17 cellular contexts compared by ENCODE assay signal in the genomic region with DNA sequence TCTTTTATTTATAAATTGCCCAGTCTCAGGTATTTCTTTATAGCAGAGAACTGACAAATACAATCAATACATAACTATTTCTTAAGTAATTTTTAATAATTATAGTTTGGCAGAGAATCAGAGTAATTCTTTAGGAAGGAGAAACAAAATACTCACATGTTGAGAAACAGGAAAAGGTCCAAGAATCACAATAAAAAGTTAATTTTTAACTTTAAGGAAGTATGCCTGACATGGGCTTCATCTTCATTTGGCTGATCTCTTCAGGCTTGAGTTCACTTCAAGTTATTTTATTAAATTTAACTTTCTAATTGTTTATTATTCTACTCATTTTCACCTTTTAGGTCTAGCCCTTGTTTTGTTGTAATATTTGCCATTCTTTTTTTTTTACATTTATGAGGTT. TPM values are rescaled to one million over a fixed set of nuclear protein-coding genes. Genes with fewer than 3 reads are reported as not detected.
DNase-seq lines count a peak whose midpoint lies in the region; ATAC-seq and FAIRE-seq lines count a peak whose summit lies in the region.
"Had no signal": no experiment of that assay in that cellular context is flagged by ENCODE, and none has a peak within 500 bp of the region (broad histone marks: within the 10 kb centered on the region; RNA-seq: fewer than 3 reads in every experiment).

No MANE protein-coding gene starts in this region.

- DNase-seq in glomerular visceral epithelial cell (ENCODE audit: extremely low spot score) (peak; percentile 18), renal cortical epithelial cell (ENCODE audit: low read depth) (peak; percentile 72)
- no peak for DNase-seq in activated naive CD4-positive, alpha-beta T cell treated with Interleukin-2 at 50 U/mL for 16 hours
- DNase-seq: Calu3; CD4-positive, CD25-positive, alpha-beta regulatory T cell; CD8-positive, alpha-beta memory T cell; DMS79; EL; GDM1; GOT3; HFFc6 had no signal

- peak; percentile 5 for FAIRE-seq in colon (lab: Jason Lieb, UNC)
- FAIRE-seq: GM12878, H54 had no signal

- ATAC-seq in GM18517 (IDR thresholded peaks at IDR 0.05; ENCODE audit: unreplicated experiment) (no peak), HG03469 (IDR thresholded peaks at IDR 0.05; ENCODE audit: unreplicated experiment) (no peak)
- ATAC-seq: GM12878 had no signal

RNA-seq across cellular contexts. Expression of gene RNF150, which starts 36.1 kb away (rescaled TPM):
- total RNA-seq in renal cortical epithelial cell, result 2.1 and 15.5 TPM in 2 replicates
- total RNA-seq: B cell; CD8-positive, alpha-beta memory T cell had no signal

RNA-seq across cellular contexts. Expression of gene ZNF330, which starts 51.3 kb away (rescaled TPM):
- total RNA-seq in renal cortical epithelial cell, result 23.6 and 36.3 TPM in 2 replicates
